Comparison of ENCODE assay signal across 8 cellular contexts in the genomic region with DNA sequence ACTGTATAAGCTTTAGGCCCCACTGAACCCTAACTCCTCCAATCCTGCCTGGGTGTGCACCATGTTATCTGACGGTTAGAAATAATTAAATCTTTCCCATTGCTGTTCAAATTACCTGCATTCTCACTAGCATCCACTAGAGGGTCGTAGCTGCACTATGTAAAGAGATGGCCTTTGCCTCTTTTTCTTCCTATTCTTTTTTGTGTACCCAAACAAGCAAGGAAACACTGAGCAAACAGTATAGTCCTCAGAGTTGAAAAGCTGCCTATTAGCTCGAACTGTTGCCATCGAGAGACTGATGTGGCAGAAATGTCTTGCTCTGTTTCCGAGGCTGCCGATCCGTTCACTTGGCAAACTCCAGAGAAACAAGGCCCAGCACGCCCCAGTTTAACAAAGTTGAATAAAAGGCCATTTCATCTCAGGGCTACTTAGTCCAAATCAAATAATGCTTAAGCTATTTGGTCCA.
DNase-seq lines count a peak whose midpoint lies in the region; ATAC-seq and TF ChIP-seq lines count a peak whose summit lies in the region.

No MANE protein-coding gene starts in this region.

- peaks cover 6% of the 10 kb centered on the region for H3K27me3 ChIP-seq in foreskin keratinocyte

- ATAC-seq in GM19324 (IDR thresholded peaks at IDR 0.05; ENCODE audit: low FRiP score, unreplicated experiment) (peak; percentile 77), HG03280 (IDR thresholded peaks at IDR 0.05; ENCODE audit: unreplicated experiment) (peak; percentile 90), foreskin keratinocyte (peak; percentile 84), GM19397 (IDR thresholded peaks at IDR 0.05; ENCODE audit: unreplicated experiment) (no peak)

- DNase-seq in DMS 273 (lab: John Stamatoyannopoulos, UW; ENCODE audit: unreplicated experiment) (peak; percentile 84), NCI-H2227 treated with DMSO at 0.1 percent for 48 hours (lab: John Stamatoyannopoulos, UW) (peak; percentile 78), foreskin keratinocyte (peak; percentile 22 to 46), non-pigmented ciliary epithelial cell (ENCODE audit: low read depth) (peak; percentile 37)
- DNase-seq in activated CD8-positive, alpha-beta memory T cell treated with anti-CD3 and anti-CD28 coated beads, Interleukin-2, amount 50 U/mL, for 1 hour (ENCODE audit: extremely low read depth) = peak; percentile 9

- TF ChIP-seq CTCF in foreskin keratinocyte (conservative IDR thresholded peaks at IDR 0.05) = peak; percentile 91

- no peaks in the 10 kb centered on the region for H3K4me1 ChIP-seq in foreskin keratinocyte

- H3K27ac ChIP-seq in foreskin keratinocyte = no peak overlapping the region

Comparison
In these comparisons a context has a peak if more than half of its experiments do, and no peak if none do; other contexts are left out.
1. DNase-seq: peak in every context shown above with its lines; median percentile 84 in DMS 273; 78 in NCI-H2227 treated with DMSO at 0.1 percent for 48 hours; 37 in non-pigmented ciliary epithelial cell; 34 in foreskin keratinocyte; 9 in activated CD8-positive, alpha-beta memory T cell treated with anti-CD3 and anti-CD28 coated beads, Interleukin-2, amount 50 U/mL, for 1 hour.